1 cellular context compared by ENCODE assay signal in genomic region chr10:17113889-17114288, GRCh38.
TF ChIP-seq lines count a peak whose summit lies in the region.

No MANE protein-coding gene starts in this region.

TF ChIP-seq in HEK293, 187 proteins besides CTCF, POLR2A, EP300 and RAD21 (continued from another document):
- TF ChIP-seq, protein P1, sequence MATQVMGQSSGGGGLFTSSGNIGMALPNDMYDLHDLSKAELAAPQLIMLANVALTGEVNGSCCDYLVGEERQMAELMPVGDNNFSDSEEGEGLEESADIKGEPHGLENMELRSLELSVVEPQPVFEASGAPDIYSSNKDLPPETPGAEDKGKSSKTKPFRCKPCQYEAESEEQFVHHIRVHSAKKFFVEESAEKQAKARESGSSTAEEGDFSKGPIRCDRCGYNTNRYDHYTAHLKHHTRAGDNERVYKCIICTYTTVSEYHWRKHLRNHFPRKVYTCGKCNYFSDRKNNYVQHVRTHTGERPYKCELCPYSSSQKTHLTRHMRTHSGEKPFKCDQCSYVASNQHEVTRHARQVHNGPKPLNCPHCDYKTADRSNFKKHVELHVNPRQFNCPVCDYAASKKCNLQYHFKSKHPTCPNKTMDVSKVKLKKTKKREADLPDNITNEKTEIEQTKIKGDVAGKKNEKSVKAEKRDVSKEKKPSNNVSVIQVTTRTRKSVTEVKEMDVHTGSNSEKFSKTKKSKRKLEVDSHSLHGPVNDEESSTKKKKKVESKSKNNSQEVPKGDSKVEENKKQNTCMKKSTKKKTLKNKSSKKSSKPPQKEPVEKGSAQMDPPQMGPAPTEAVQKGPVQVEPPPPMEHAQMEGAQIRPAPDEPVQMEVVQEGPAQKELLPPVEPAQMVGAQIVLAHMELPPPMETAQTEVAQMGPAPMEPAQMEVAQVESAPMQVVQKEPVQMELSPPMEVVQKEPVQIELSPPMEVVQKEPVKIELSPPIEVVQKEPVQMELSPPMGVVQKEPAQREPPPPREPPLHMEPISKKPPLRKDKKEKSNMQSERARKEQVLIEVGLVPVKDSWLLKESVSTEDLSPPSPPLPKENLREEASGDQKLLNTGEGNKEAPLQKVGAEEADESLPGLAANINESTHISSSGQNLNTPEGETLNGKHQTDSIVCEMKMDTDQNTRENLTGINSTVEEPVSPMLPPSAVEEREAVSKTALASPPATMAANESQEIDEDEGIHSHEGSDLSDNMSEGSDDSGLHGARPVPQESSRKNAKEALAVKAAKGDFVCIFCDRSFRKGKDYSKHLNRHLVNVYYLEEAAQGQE (tag by site-specific recombination; IDR thresholded peaks at IDR 0.05), result peak; percentile 93
- no peak for TF ChIP-seq ZNF747 (tag by site-specific recombination; IDR thresholded peaks at IDR 0.05)
- TF ChIP-seq ZIC2 (tag by site-specific recombination; IDR thresholded peaks at IDR 0.05), result no peak
- 0 out of 2 replicates have a peak, but pooled peaks have one; percentile 29 for TF ChIP-seq SCRT1 (tag by site-specific recombination; IDR thresholded peaks at IDR 0.05; ENCODE audit: borderline replicate concordance)
- TF ChIP-seq, protein P2, sequence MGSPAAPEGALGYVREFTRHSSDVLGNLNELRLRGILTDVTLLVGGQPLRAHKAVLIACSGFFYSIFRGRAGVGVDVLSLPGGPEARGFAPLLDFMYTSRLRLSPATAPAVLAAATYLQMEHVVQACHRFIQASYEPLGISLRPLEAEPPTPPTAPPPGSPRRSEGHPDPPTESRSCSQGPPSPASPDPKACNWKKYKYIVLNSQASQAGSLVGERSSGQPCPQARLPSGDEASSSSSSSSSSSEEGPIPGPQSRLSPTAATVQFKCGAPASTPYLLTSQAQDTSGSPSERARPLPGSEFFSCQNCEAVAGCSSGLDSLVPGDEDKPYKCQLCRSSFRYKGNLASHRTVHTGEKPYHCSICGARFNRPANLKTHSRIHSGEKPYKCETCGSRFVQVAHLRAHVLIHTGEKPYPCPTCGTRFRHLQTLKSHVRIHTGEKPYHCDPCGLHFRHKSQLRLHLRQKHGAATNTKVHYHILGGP (tag by site-specific recombination; IDR thresholded peaks at IDR 0.05), result no peak
